Comparison of ENCODE assay signal across 8 cellular contexts in the genomic region with DNA sequence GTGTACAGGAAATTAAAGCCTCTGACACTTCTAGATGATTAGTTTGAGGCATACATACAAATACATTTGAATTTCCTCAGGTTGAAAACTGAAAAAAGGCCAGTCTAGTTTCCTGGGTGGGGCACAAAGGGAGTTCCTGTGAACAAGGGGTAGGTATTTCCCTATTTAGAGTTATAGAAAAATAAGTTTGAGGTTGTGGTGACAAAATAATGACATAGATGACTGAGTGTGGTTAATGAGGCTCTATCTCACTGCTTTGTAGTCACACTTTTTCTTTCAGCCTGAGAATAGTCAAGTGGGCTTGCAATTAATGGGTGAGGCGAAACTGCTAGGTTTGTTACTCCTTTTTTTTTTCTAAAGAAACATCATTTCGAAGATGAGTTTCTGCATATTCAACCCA. TPM values are rescaled to one million over a fixed set of nuclear protein-coding genes. Genes with fewer than 3 reads are reported as not detected.
DNase-seq lines count a peak whose midpoint lies in the region; ATAC-seq and TF ChIP-seq lines count a peak whose summit lies in the region.

No MANE protein-coding gene starts in this region.

- CTCF ChIA-PET in MCF 10A (lab: Yijun Ruan, JAX) = interaction anchor here (0.7 kb wide), 1 partner anchor 218 kb away, joined by 4 read pairs; no protein-coding TSS in a partner anchor

- H3K9me3 Mint-ChIP-seq in activated CD4-positive, alpha-beta T cell treated with anti-CD3 and anti-CD28 coated beads, Interleukin-2, amount 10 ng/mL, durations not matched to agents 24 days and 14 days = no peaks in the 10 kb centered on the region
- H3K9me3 Mint-ChIP-seq in stimulated activated effector memory CD8-positive, alpha-beta T cell treated with anti-CD3 and anti-CD28 coated beads, Interleukin-12 subunit alpha, Interleukin-12 subunit beta, amount 100 ng/mL, for 72 hours = no peaks in the 10 kb centered on the region
- H3K9me3 Mint-ChIP-seq in MCF 10A (ENCODE audit: unreplicated experiment) (no peaks in the 10 kb centered on the region), nephron progenitor cell (no peaks in the 10 kb centered on the region)

- peak overlapping the region; percentile 68 for H3K4me3 Mint-ChIP-seq in activated CD4-positive, alpha-beta T cell treated with anti-CD3 and anti-CD28 coated beads, Interleukin-2, amount 10 ng/mL, durations not matched to agents 24 days and 14 days
- H3K4me3 Mint-ChIP-seq in stimulated activated effector memory CD8-positive, alpha-beta T cell treated with anti-CD3 and anti-CD28 coated beads, Interleukin-12 subunit alpha, Interleukin-12 subunit beta, amount 100 ng/mL, for 72 hours = peak overlapping the region; percentile 5
- no peak overlapping the region for H3K4me3 Mint-ChIP-seq in MCF 10A (ENCODE audit: unreplicated experiment)
- no peak overlapping the region for H3K4me3 Mint-ChIP-seq in nephron progenitor cell

- peaks cover 67% of the 10 kb centered on the region for H3K4me1 Mint-ChIP-seq in activated CD4-positive, alpha-beta T cell treated with anti-CD3 and anti-CD28 coated beads, Interleukin-2, amount 10 ng/mL, durations not matched to agents 24 days and 14 days
- H3K4me1 Mint-ChIP-seq in stimulated activated effector memory CD8-positive, alpha-beta T cell treated with anti-CD3 and anti-CD28 coated beads, Interleukin-12 subunit alpha, Interleukin-12 subunit beta, amount 100 ng/mL, for 72 hours = peaks cover 73% of the 10 kb centered on the region
- H3K4me1 Mint-ChIP-seq in MCF 10A (ENCODE audit: insufficient read depth, unreplicated experiment) (peaks cover 28% of the 10 kb centered on the region), nephron progenitor cell (peaks cover 36% of the 10 kb centered on the region)

- H3K27ac Mint-ChIP-seq in activated CD4-positive, alpha-beta T cell treated with anti-CD3 and anti-CD28 coated beads, Interleukin-2, amount 10 ng/mL, durations not matched to agents 24 days and 14 days = peak overlapping the region; percentile 68
- H3K27ac Mint-ChIP-seq in stimulated activated effector memory CD8-positive, alpha-beta T cell treated with anti-CD3 and anti-CD28 coated beads, Interleukin-12 subunit alpha, Interleukin-12 subunit beta, amount 100 ng/mL, for 72 hours = peak overlapping the region; percentile 41
- H3K27ac Mint-ChIP-seq in MCF 10A (ENCODE audit: low read depth, unreplicated experiment) (no peak overlapping the region), nephron progenitor cell (no peak overlapping the region)

- POLR2A ChIA-PET in MCF 10A (lab: Yijun Ruan, JAX) = no interaction called here

- H3K36me3 Mint-ChIP-seq in activated CD4-positive, alpha-beta T cell treated with anti-CD3 and anti-CD28 coated beads, Interleukin-2, amount 10 ng/mL, durations not matched to agents 24 days and 14 days (ENCODE audit: low read depth) = peaks cover 12% of the 10 kb centered on the region
- peaks cover 1% of the 10 kb centered on the region for H3K36me3 Mint-ChIP-seq in stimulated activated effector memory CD8-positive, alpha-beta T cell treated with anti-CD3 and anti-CD28 coated beads, Interleukin-12 subunit alpha, Interleukin-12 subunit beta, amount 100 ng/mL, for 72 hours
- H3K36me3 Mint-ChIP-seq in MCF 10A (ENCODE audit: insufficient read depth, unreplicated experiment) (no peaks in the 10 kb centered on the region), nephron progenitor cell (ENCODE audit: low read depth) (no peaks in the 10 kb centered on the region)

- intact Hi-C loops in activated CD4-positive, alpha-beta T cell treated with anti-CD3 and anti-CD28 coated beads, Interleukin-2, amount 10 ng/mL, durations not matched to agents 24 days and 14 days (cut with micrococcal nuclease) = loop anchor here (2.0 to 5.0 kb wide), 2 partner anchors 151 to 155 kb away; no protein-coding TSS in a partner anchor
- intact Hi-C loops in MCF 10A (cut with micrococcal nuclease) = no loop called here

- H3K27me3 Mint-ChIP-seq in activated CD4-positive, alpha-beta T cell treated with anti-CD3 and anti-CD28 coated beads, Interleukin-2, amount 10 ng/mL, durations not matched to agents 24 days and 14 days = no peaks in the 10 kb centered on the region
- H3K27me3 Mint-ChIP-seq in MCF 10A (ENCODE audit: insufficient read depth, unreplicated experiment) (no peaks in the 10 kb centered on the region), nephron progenitor cell (ENCODE audit: low read depth, poor library complexity) (peaks cover 34% of the 10 kb centered on the region)

- BruUV-seq in MCF 10A (replicated peaks; lab: Mats Ljungman, UMichigan) = no TSS peak

- no peak for TF ChIP-seq CTCF in MCF 10A (IDR thresholded peaks at IDR 0.05; ENCODE audit: unreplicated experiment)
- no peak for TF ChIP-seq CTCF in nephron progenitor cell (IDR thresholded peaks at IDR 0.05)

- ATAC-seq in HG02840 (IDR thresholded peaks at IDR 0.05; ENCODE audit: low FRiP score, unreplicated experiment) = peak; percentile 40
- ATAC-seq in stimulated activated effector memory CD8-positive, alpha-beta T cell treated with anti-CD3 and anti-CD28 coated beads, Interleukin-12 subunit alpha, Interleukin-12 subunit beta, amount 100 ng/mL, for 72 hours = peak; percentile 74

- peak; percentile 83 for DNase-seq in activated CD4-positive, alpha-beta T cell treated with anti-CD3 and anti-CD28 coated beads, Interleukin-2, amount 10 ng/mL, durations not matched to agents 24 days and 14 days
- no peak for DNase-seq in activated CD4-positive, alpha-beta T cell treated with anti-CD3 and anti-CD28 coated beads, Interleukin-2, amount 50 U/mL, for 48 hours
- DNase-seq in RPMI8226 (peak; percentile 21), MCF 10A (ENCODE audit: unreplicated experiment) (no peak), DMS 273 treated with DMSO at 0.1 percent for 48 hours (lab: John Stamatoyannopoulos, UW) (no peak), nephron progenitor cell (no peak)
- peak in 1 of 2 donors; percentile 59 for DNase-seq in stimulated activated effector memory CD8-positive, alpha-beta T cell treated with anti-CD3 and anti-CD28 coated beads, Interleukin-12 subunit alpha, Interleukin-12 subunit beta, amount 100 ng/mL, for 72 hours (ENCODE audit: low spot score in 2 of 2)

RNA-seq across cellular contexts. Expression of a gene that starts 4.3 kb away (rescaled TPM):
- 13.4 and 16.3 TPM in 2 replicates for total RNA-seq in activated CD4-positive, alpha-beta T cell treated with anti-CD3 and anti-CD28 coated beads, Interleukin-2, amount 10 ng/mL, durations not matched to agents 24 days and 14 days
- 10.1 and 11.9 TPM in 2 replicates for total RNA-seq in MCF 10A (2022)

Comparison
In these comparisons a context has a peak if more than half of its experiments do, and no peak if none do; other contexts are left out.
1. DNase-seq: peak in activated CD4-positive, alpha-beta T cell treated with anti-CD3 and anti-CD28 coated beads, Interleukin-2, amount 10 ng/mL, durations not matched to agents 24 days and 14 days (single experiment) and RPMI8226 (single experiment); none in activated CD4-positive, alpha-beta T cell treated with anti-CD3 and anti-CD28 coated beads, Interleukin-2, amount 50 U/mL, for 48 hours (0 of 2), MCF 10A (single experiment), DMS 273 treated with DMSO at 0.1 percent for 48 hours (single experiment) and nephron progenitor cell (single experiment).
2. H3K27ac Mint-ChIP-seq: peak in activated CD4-positive, alpha-beta T cell treated with anti-CD3 and anti-CD28 coated beads, Interleukin-2, amount 10 ng/mL, durations not matched to agents 24 days and 14 days (single experiment) and stimulated activated effector memory CD8-positive, alpha-beta T cell treated with anti-CD3 and anti-CD28 coated beads, Interleukin-12 subunit alpha, Interleukin-12 subunit beta, amount 100 ng/mL, for 72 hours (single experiment); none in MCF 10A (single experiment) and nephron progenitor cell (single experiment).
3. H3K4me3 Mint-ChIP-seq: peak in activated CD4-positive, alpha-beta T cell treated with anti-CD3 and anti-CD28 coated beads, Interleukin-2, amount 10 ng/mL, durations not matched to agents 24 days and 14 days (single experiment) and stimulated activated effector memory CD8-positive, alpha-beta T cell treated with anti-CD3 and anti-CD28 coated beads, Interleukin-12 subunit alpha, Interleukin-12 subunit beta, amount 100 ng/mL, for 72 hours (single experiment); none in MCF 10A (single experiment) and nephron progenitor cell (single experiment).